ENCODE assay signal across 10 cellular contexts in genomic region chr4:155973639-155974475, GRCh38. TPM values are rescaled to one million over a fixed set of nuclear protein-coding genes. Genes with fewer than 3 reads are reported as not detected.
A peak's percentile ranks its signal among the peaks of the same experiment; 100 is the strongest.
DNase-seq lines count a peak whose midpoint lies in the region; ATAC-seq and TF ChIP-seq lines count a peak whose summit lies in the region.
"Had no signal": no experiment of that assay in that cellular context is flagged by ENCODE, and none has a peak within 500 bp of the region (broad histone marks: within the 10 kb centered on the region; RNA-seq: fewer than 3 reads in every experiment).

No MANE protein-coding gene starts in this region.

- H3K9ac ChIP-seq in HUES64 (ENCODE audit: low read depth, low read length), result no peak overlapping the region; the same call in 1 of the 2 replicates

- DNase-seq in kidney glomerular epithelial cell (lab: John Stamatoyannopoulos, UW) (peak; percentile 23), RPMI8226 (no peak), glutamatergic neuron (no peak), occipital lobe (lab: John Stamatoyannopoulos, UW) (no peak)
- no peak for DNase-seq in activated CD8-positive, alpha-beta memory T cell treated with anti-CD3 and anti-CD28 coated beads for 24 hours
- DNase-seq: activated T-cell treated with anti-CD3 and anti-CD28 coated beads, Interleukin-2, amount 50 U/mL, for 1 hour had no signal

- peak; percentile 32 for ATAC-seq in GM18909 (IDR thresholded peaks at IDR 0.05; ENCODE audit: poor library complexity, unreplicated experiment)
- peak; percentile 23 for ATAC-seq in HG02763 (IDR thresholded peaks at IDR 0.05; ENCODE audit: unreplicated experiment)

- 36% methylated on average over 4 of the region's 8 CpGs for WGBS in HUES64

- H3K4me1 Mint-ChIP-seq in glutamatergic neuron (ENCODE audit: low read depth, unreplicated experiment), result peaks cover 3% of the 10 kb centered on the region

- TF ChIP-seq CTCF in glutamatergic neuron (IDR thresholded peaks at IDR 0.05; ENCODE audit: partially characterized antibody, unreplicated experiment), result no peak

- H3K36me3 ChIP-seq in HUES64 (ENCODE audit: insufficient read depth, low read length), result no peaks in the 10 kb centered on the region

- H3K27me3 ChIP-seq in HUES64 (ENCODE audit: insufficient read depth, low read length), result no peaks in the 10 kb centered on the region

- no peak overlapping the region for H3K27ac Mint-ChIP-seq in glutamatergic neuron (ENCODE audit: unreplicated experiment)

- no peaks in the 10 kb centered on the region for H3K36me3 Mint-ChIP-seq in glutamatergic neuron (ENCODE audit: unreplicated experiment)

- no peak overlapping the region; the same call in 1 of the 2 replicates for H3K4me3 ChIP-seq in HUES64 (ENCODE audit: low read length)

- H3K27ac ChIP-seq in HUES64 (ENCODE audit: low read depth, low read length), result peak overlapping the region; percentile 23; the same call in 1 of the 2 replicates
- H3K27ac ChIP-seq: epithelial cell of prostate had no signal

- peaks cover 4% of the 10 kb centered on the region; the same call in 1 of the 2 replicates for H3K9me3 ChIP-seq in HUES64 (ENCODE audit: insufficient read depth, low read depth, low read length)

- peaks cover 17% of the 10 kb centered on the region for H3K4me1 ChIP-seq in HUES64 (ENCODE audit: insufficient read depth, low read length)

- H3K27me3 Mint-ChIP-seq in glutamatergic neuron (ENCODE audit: unreplicated experiment), result peaks cover under 1% of the 10 kb centered on the region

- H3K9me3 Mint-ChIP-seq in glutamatergic neuron (ENCODE audit: unreplicated experiment), result peaks cover 2% of the 10 kb centered on the region

- no peak overlapping the region for H3K4me3 Mint-ChIP-seq in glutamatergic neuron (ENCODE audit: unreplicated experiment)

RNA-seq across cellular contexts. Expression of gene CTSO, which starts 20.2 kb away (rescaled TPM):
- polyA plus RNA-seq in HUES64 (2013, experiment 1 of 2), result 1.9 TPM
- polyA plus RNA-seq in HUES64 (2013, experiment 2 of 2), result 2.6 TPM
- 2.2 TPM for total RNA-seq in glutamatergic neuron (ENCODE audit: unreplicated experiment)
- 8.7 TPM for total RNA-seq in occipital lobe
